11 cellular contexts compared by ENCODE assay signal in the genomic region with DNA sequence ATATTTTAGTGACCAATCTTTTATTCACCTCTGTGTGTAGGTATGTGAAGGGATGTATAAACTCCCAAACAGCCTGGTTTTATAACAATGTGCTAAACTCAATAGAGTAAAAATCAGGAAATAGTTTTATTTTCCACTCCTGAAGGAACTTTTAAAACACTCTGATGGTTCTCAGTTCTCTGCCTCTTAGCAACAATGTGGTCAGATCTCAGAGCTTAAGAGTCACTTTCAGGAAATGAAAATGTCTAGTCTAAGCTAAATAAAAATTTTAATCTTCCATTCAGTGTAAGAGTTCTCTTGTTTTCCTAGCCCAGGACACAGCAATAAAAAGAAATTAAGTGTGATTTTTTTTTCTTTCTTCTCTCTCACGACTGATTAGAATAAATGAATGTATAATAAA.
A peak's percentile ranks its signal among the peaks of the same experiment; 100 is the strongest.
DNase-seq lines count a peak whose midpoint lies in the region; ATAC-seq, FAIRE-seq and TF ChIP-seq lines count a peak whose summit lies in the region.
"Had no signal": no experiment of that assay in that cellular context is flagged by ENCODE, and none has a peak within 500 bp of the region (broad histone marks: within the 10 kb centered on the region; RNA-seq: fewer than 3 reads in every experiment).

No MANE protein-coding gene starts in this region.

- 33% methylated on average over 1 of the region's 1 CpG for WGBS in right lobe of liver (ENCODE audit: insufficient coverage, low coverage, low lambda C conversion rate, missing lambda C conversion rate)
- 0% methylated on average over 1 of the region's 1 CpG for WGBS in HepG2 (ENCODE audit: low lambda C conversion rate)

- TF ChIP-seq POLR2A in right lobe of liver (IDR thresholded peaks at IDR 0.05) (no peak), HepG2 (IDR thresholded peaks at IDR 0.05; ENCODE audit: insufficient read depth in 1 of 2, low read depth in 2 of 2, low read length in 2 of 2) (no peak)

- no peak overlapping the region for H3K4me2 ChIP-seq in HepG2 (ENCODE audit: low read depth, low read length)

- H3K9me3 ChIP-seq in right lobe of liver: no peaks in the 10 kb centered on the region
- peaks cover 28% of the 10 kb centered on the region for H3K9me3 ChIP-seq in HepG2 (ENCODE audit: low read length)

- H3K27ac ChIP-seq in right lobe of liver (no peak overlapping the region), HepG2 (ENCODE audit: extremely low read length, insufficient read depth, low read length) (no peak overlapping the region)

- no peaks in the 10 kb centered on the region for H4K20me1 ChIP-seq in HepG2 (ENCODE audit: insufficient read depth, low read length)

- CTCF ChIA-PET in HepG2 (lab: Yijun Ruan, JAX; ENCODE audit: low intra/inter-chr PET ratio, low total read pairs): no interaction called here

- H3K36me3 ChIP-seq in right lobe of liver (no peaks in the 10 kb centered on the region), HepG2 (replicated peaks in 1 of 2; ENCODE audit: control insufficient read depth in 1 of 2, insufficient read depth in 2 of 2, low read length in 2 of 2) (no peaks in the 10 kb centered on the region)

- no peaks in the 10 kb centered on the region for H3K79me2 ChIP-seq in HepG2 (ENCODE audit: insufficient read depth, low read length)

- POLR2A ChIA-PET in HepG2 (lab: Yijun Ruan, JAX): no interaction called here

- no peak for TF ChIP-seq CTCF in right lobe of liver (IDR thresholded peaks at IDR 0.05)
- no peak for TF ChIP-seq CTCF in HepG2 (CRISPR knock-in tag; IDR thresholded peaks at IDR 0.05)

- no peak for TF ChIP-seq RAD21 in HepG2 (CRISPR knock-in tag; IDR thresholded peaks at IDR 0.05)

- no peaks in the 10 kb centered on the region for H3K27me3 Mint-ChIP-seq in stimulated activated naive B cell treated with anti-CD40 and anti-IgM and Interleukin-4, amounts not matched to agents 10 μg/mL and 1 μg/mL and 100 μg/mL, for 72 hours

- H2AFZ ChIP-seq in HepG2 (ENCODE audit: low read length): no peak overlapping the region

- intact Hi-C loops in right lobe of liver (cut with DNase I): no loop called here
- intact Hi-C loops in HepG2 (cut with micrococcal nuclease; ENCODE audit: unreplicated experiment): no loop called here

- H3K36me3 Mint-ChIP-seq in stimulated activated naive B cell treated with anti-CD40 and anti-IgM and Interleukin-4, amounts not matched to agents 10 μg/mL and 1 μg/mL and 100 μg/mL, for 72 hours: no peaks in the 10 kb centered on the region

- no peaks in the 10 kb centered on the region for H3K27me3 ChIP-seq in right lobe of liver
- no peaks in the 10 kb centered on the region for H3K27me3 ChIP-seq in HepG2 (ENCODE audit: control insufficient read depth in 1 of 2, insufficient read depth in 2 of 2, low read length in 2 of 2)

- no peaks in the 10 kb centered on the region for H3K4me1 ChIP-seq in right lobe of liver
- no peaks in the 10 kb centered on the region for H3K4me1 ChIP-seq in HepG2 (ENCODE audit: insufficient read depth, low read length)

- DNase-seq in right lobe of liver (no peak), HepG2 (ENCODE audit: low spot score) (no peak), NAMALWA (ENCODE audit: low spot score) (peak; percentile 10), T1000 (lab: John Stamatoyannopoulos, UW) (no peak), SIG-M5 (lab: John Stamatoyannopoulos, UW) (no peak), NCI-H1417 treated with DMSO at 0.1 percent for 48 hours (lab: John Stamatoyannopoulos, UW) (no peak)
- DNase-seq in stimulated activated naive B cell treated with anti-CD40 and anti-IgM and Interleukin-4, amounts not matched to agents 10 μg/mL and 1 μg/mL and 100 μg/mL, for 72 hours: no peak
- DNase-seq: erythroblast, NCI-H146 had no signal

- no peak for TF ChIP-seq EP300 in HepG2 (IDR thresholded peaks at IDR 0.05; ENCODE audit: low read depth in 2 of 2, low read length in 2 of 2)
- no peak for TF ChIP-seq EP300 in HepG2 (CRISPR knock-in tag; IDR thresholded peaks at IDR 0.05; ENCODE audit: borderline replicate concordance)

- ATAC-seq in right lobe of liver (peak; percentile 11 to 56 (median 31)), HepG2 (no peak), HG02943 (IDR thresholded peaks at IDR 0.05; ENCODE audit: low read depth, unreplicated experiment) (peak; percentile 69)
- peak; percentile 52 to 70 for ATAC-seq in stimulated activated naive B cell treated with anti-CD40 and anti-IgM and Interleukin-4, amounts not matched to agents 10 μg/mL and 1 μg/mL and 100 μg/mL, for 72 hours (replicated peaks)
- ATAC-seq: left lobe of liver had no signal

- no peaks in the 10 kb centered on the region for H3K9me3 Mint-ChIP-seq in stimulated activated naive B cell treated with anti-CD40 and anti-IgM and Interleukin-4, amounts not matched to agents 10 μg/mL and 1 μg/mL and 100 μg/mL, for 72 hours

- in situ Hi-C loops in HepG2 (cut with HindIII; ENCODE audit: extremely low pct_ligation_motif_present, low pct_unique_long_range_greater_than_20kb): no loop called here

- peaks cover 3 to 12% of the 10 kb centered on the region in 2 donors for H3K4me1 Mint-ChIP-seq in stimulated activated naive B cell treated with anti-CD40 and anti-IgM and Interleukin-4, amounts not matched to agents 10 μg/mL and 1 μg/mL and 100 μg/mL, for 72 hours

- H3K9ac ChIP-seq in HepG2 (ENCODE audit: insufficient read depth, low read depth, low read length): no peak overlapping the region

- H3K4me3 Mint-ChIP-seq in stimulated activated naive B cell treated with anti-CD40 and anti-IgM and Interleukin-4, amounts not matched to agents 10 μg/mL and 1 μg/mL and 100 μg/mL, for 72 hours: peak overlapping the region in 1 of 2 donors; percentile 29

- no peak overlapping the region for H3K27ac Mint-ChIP-seq in stimulated activated naive B cell treated with anti-CD40 and anti-IgM and Interleukin-4, amounts not matched to agents 10 μg/mL and 1 μg/mL and 100 μg/mL, for 72 hours

- H3K4me3 ChIP-seq in right lobe of liver (no peak overlapping the region), HepG2 (replicated peaks in 1 of 3; ENCODE audit: insufficient read depth in 1 of 3, low read depth in 2 of 3, low read length in 3 of 3) (no peak overlapping the region)

- BruUV-seq in HepG2 (replicated peaks; lab: Mats Ljungman, UMichigan): no TSS peak

- FAIRE-seq in HepG2 (lab: Jason Lieb, UNC): no peak

TF ChIP-seq in HepG2, 621 proteins besides CTCF, POLR2A, EP300 and RAD21:
- TF ChIP-seq SMAD9 (CRISPR knock-in tag; IDR thresholded peaks at IDR 0.05) (no peak), ZNF781 (CRISPR knock-in tag; IDR thresholded peaks at IDR 0.05; ENCODE audit: borderline replicate concordance, not compliant biosample characterization) (no peak), MAF1 (CRISPR knock-in tag; IDR thresholded peaks at IDR 0.05; ENCODE audit: borderline replicate concordance) (no peak), MBNL3 (CRISPR knock-in tag; conservative IDR thresholded peaks at IDR 0.05) (no peak), BORCS8-MEF2B (CRISPR knock-in tag; IDR thresholded peaks at IDR 0.05) (no peak), NFRKB (IDR thresholded peaks at IDR 0.05) (no peak), ZZZ3 (CRISPR knock-in tag; IDR thresholded peaks at IDR 0.05; ENCODE audit: borderline replicate concordance) (no peak), GATA4 (IDR thresholded peaks at IDR 0.05; ENCODE audit: borderline replicate concordance, low read depth) (no peak), NR2F1 (CRISPR knock-in tag; IDR thresholded peaks at IDR 0.05) (no peak), MTA3 (CRISPR knock-in tag; IDR thresholded peaks at IDR 0.05) (no peak), MIXL1 (CRISPR knock-in tag; IDR thresholded peaks at IDR 0.05) (no peak), KDM3A (CRISPR knock-in tag; IDR thresholded peaks at IDR 0.05; ENCODE audit: low read depth) (no peak), BHLHE40 (IDR thresholded peaks at IDR 0.05; ENCODE audit: low read length) (no peak)
- TF ChIP-seq, protein P1, sequence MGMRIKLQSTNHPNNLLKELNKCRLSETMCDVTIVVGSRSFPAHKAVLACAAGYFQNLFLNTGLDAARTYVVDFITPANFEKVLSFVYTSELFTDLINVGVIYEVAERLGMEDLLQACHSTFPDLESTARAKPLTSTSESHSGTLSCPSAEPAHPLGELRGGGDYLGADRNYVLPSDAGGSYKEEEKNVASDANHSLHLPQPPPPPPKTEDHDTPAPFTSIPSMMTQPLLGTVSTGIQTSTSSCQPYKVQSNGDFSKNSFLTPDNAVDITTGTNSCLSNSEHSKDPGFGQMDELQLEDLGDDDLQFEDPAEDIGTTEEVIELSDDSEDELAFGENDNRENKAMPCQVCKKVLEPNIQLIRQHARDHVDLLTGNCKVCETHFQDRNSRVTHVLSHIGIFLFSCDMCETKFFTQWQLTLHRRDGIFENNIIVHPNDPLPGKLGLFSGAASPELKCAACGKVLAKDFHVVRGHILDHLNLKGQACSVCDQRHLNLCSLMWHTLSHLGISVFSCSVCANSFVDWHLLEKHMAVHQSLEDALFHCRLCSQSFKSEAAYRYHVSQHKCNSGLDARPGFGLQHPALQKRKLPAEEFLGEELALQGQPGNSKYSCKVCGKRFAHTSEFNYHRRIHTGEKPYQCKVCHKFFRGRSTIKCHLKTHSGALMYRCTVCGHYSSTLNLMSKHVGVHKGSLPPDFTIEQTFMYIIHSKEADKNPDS (CRISPR knock-in tag; IDR thresholded peaks at IDR 0.05): no peak
